In genomic region chr1:192808588-192809285, GRCh38 we compare ENCODE assay signal across 1 cellular context.
TF ChIP-seq lines count a peak whose summit lies in the region.

Gene RGS2 (plus strand): TSS chr1:192809039. CDS start chr1:192809072, 33 bp downstream.

TF ChIP-seq in IMR-90, 13 proteins besides CTCF, POLR2A, EP300 and RAD21 (continued from another document):
- TF ChIP-seq MAFK (IDR thresholded peaks at IDR 0.05; ENCODE audit: low read depth, low read length) (no peak), CHD1 (IDR thresholded peaks at IDR 0.05; ENCODE audit: low read depth, low read length) (peak; percentile 85; the same call in 1 of the 2 replicates), MAZ (IDR thresholded peaks at IDR 0.05; ENCODE audit: borderline replicate concordance, low read depth, low read length) (peak; percentile 44; the same call in 1 of the 2 replicates), RFX5 (IDR thresholded peaks at IDR 0.05; ENCODE audit: low read depth, low read length) (no peak), BHLHE40 (IDR thresholded peaks at IDR 0.05; ENCODE audit: low read depth, low read length) (peak; percentile 90), NFE2L2 (IDR thresholded peaks at IDR 0.05; ENCODE audit: low read depth, low read length) (no peak), ELK1 (IDR thresholded peaks at IDR 0.05; ENCODE audit: borderline replicate concordance, low read depth, low read length) (no peak), FOS (IDR thresholded peaks at IDR 0.05; ENCODE audit: low read depth, low read length) (peak; percentile 14; the same call in 1 of the 2 replicates), SMC3 (IDR thresholded peaks at IDR 0.05; ENCODE audit: low read depth, low read length) (no peak)
